In genomic region chr14:32014498-32014897, GRCh38 we compare ENCODE assay signal across 17 cellular contexts.
DNase-seq lines count a peak whose midpoint lies in the region; ATAC-seq and TF ChIP-seq lines count a peak whose summit lies in the region.
"Had no signal": no experiment of that assay in that cellular context is flagged by ENCODE, and none has a peak within 500 bp of the region (broad histone marks: within the 10 kb centered on the region; RNA-seq: fewer than 3 reads in every experiment).

No MANE protein-coding gene starts in this region.

- H3K4me1 ChIP-seq in left ventricle myocardium inferior = peaks cover 63% of the 10 kb centered on the region
- H3K4me1 ChIP-seq in right cardiac atrium (ENCODE audit: control insufficient read depth, insufficient read depth, low read length) = no peaks in the 10 kb centered on the region
- peaks cover 13 to 25% (median 17%) of the 10 kb centered on the region in 4 donors for H3K4me1 ChIP-seq in esophagus muscularis mucosa
- H3K4me1 ChIP-seq in neuronal stem cell (ENCODE audit: control insufficient read depth in 2 of 2, insufficient read depth in 1 of 2, low read depth in 1 of 2, low read length in 2 of 2) = peaks cover 9 to 16% of the 10 kb centered on the region in 2 donors
- no peaks in the 10 kb centered on the region for H3K4me1 ChIP-seq in CD4-positive, alpha-beta memory T cell (ENCODE audit: insufficient read depth, low read length)

- TF ChIP-seq CTCF in left ventricle myocardium inferior (IDR thresholded peaks at IDR 0.05; ENCODE audit: borderline replicate concordance) (no peak), esophagus muscularis mucosa (IDR thresholded peaks at IDR 0.05) (no peak)

- intact Hi-C loops in left ventricle myocardium inferior (cut with micrococcal nuclease) = no loop called here
- intact Hi-C loops in right cardiac atrium (cut with DNase I) = no loop called here
- intact Hi-C loops in esophagus muscularis mucosa (cut with DNase I) = no loop called here
- intact Hi-C loops in CD4-positive, alpha-beta memory T cell (cut with micrococcal nuclease) = no loop called here

- H3K4me3 Mint-ChIP-seq in CD4-positive, alpha-beta memory T cell = no peak overlapping the region
- H3K4me3 Mint-ChIP-seq: CD14-positive monocyte; CD8-positive, alpha-beta T cell; GM23338; HFFc6 had no signal

- in situ Hi-C loops in KBM-7 (cut with MboI; ENCODE audit: low pct_unique_long_range_greater_than_20kb, low sequenced_read_pairs) = no loop called here

- H3K27ac Mint-ChIP-seq in CD4-positive, alpha-beta memory T cell = no peak overlapping the region
- H3K27ac Mint-ChIP-seq: CD8-positive, alpha-beta T cell; GM23338; HFFc6 had no signal

- H3K4me1 Mint-ChIP-seq in CD4-positive, alpha-beta memory T cell = no peaks in the 10 kb centered on the region
- H3K4me1 Mint-ChIP-seq: CD14-positive monocyte had no signal

- H3K36me3 Mint-ChIP-seq in CD4-positive, alpha-beta memory T cell = no peaks in the 10 kb centered on the region
- H3K36me3 Mint-ChIP-seq: CD14-positive monocyte; CD8-positive, alpha-beta T cell had no signal

- H2AK5ac ChIP-seq in neuronal stem cell (ENCODE audit: low read depth, low read length) = no peak overlapping the region

- TF ChIP-seq EP300 in esophagus muscularis mucosa (IDR thresholded peaks at IDR 0.05) = no peak

- 67% methylated on average over 4 of the region's 4 CpGs for WGBS in right cardiac atrium
- WGBS in esophagus muscularis mucosa = 97% methylated on average over 4 of the region's 4 CpGs
- WGBS in neuronal stem cell (ENCODE audit: extremely low coverage in 2 of 2, insufficient read length in 2 of 2, insufficient replicate concordance in 1 of 2), 2 donors = no CpG with 5 or more reads among the region's 4 CpGs

- DNase-seq in left ventricle myocardium inferior (no peak), right cardiac atrium (no peak), esophagus muscularis mucosa (ENCODE audit: extremely low spot score) (peak; percentile 57), neuronal stem cell (ENCODE audit: low spot score) (no peak), KBM-7 (no peak), NCI-H2107 (lab: John Stamatoyannopoulos, UW) (no peak)
- no peak for DNase-seq in CD4-positive, alpha-beta memory T cell
- DNase-seq: 8988T; Calu3; CD8-positive, alpha-beta T cell; DMS79 treated with DMSO at 0.1 percent for 48 hours; GF-D8; HFFc6 had no signal

- H4K91ac ChIP-seq in neuronal stem cell (ENCODE audit: low read depth, low read length, poor library complexity) = no peak overlapping the region

- H2BK15ac ChIP-seq in neuronal stem cell (ENCODE audit: low read length) = no peak overlapping the region

- H3K14ac ChIP-seq in neuronal stem cell (ENCODE audit: low read length) = no peak overlapping the region

- ATAC-seq in right cardiac atrium = no peak
- ATAC-seq: CD8-positive, alpha-beta T cell; GM23338; HCT116 had no signal

- POLR2A ChIA-PET in CD4-positive, alpha-beta memory T cell (lab: Charles Lee; ENCODE audit: partially characterized antibody) = no interaction called here

- H3K36me3 ChIP-seq in left ventricle myocardium inferior = no peaks in the 10 kb centered on the region
- no peaks in the 10 kb centered on the region for H3K36me3 ChIP-seq in esophagus muscularis mucosa
- H3K36me3 ChIP-seq in neuronal stem cell (replicated peaks in 1 of 2; ENCODE audit: control insufficient read depth in 2 of 2, insufficient read depth in 2 of 2, low read length in 2 of 2) = no peaks in the 10 kb centered on the region
- H3K36me3 ChIP-seq in CD4-positive, alpha-beta memory T cell (ENCODE audit: insufficient read depth, low read length) = no peaks in the 10 kb centered on the region
- H3K36me3 ChIP-seq: BLaER1 had no signal

- H2BK12ac ChIP-seq in neuronal stem cell (ENCODE audit: low read length) = no peak overlapping the region

- H3K18ac ChIP-seq in neuronal stem cell (ENCODE audit: low read length) = no peak overlapping the region

- no peak overlapping the region for H3K4me3 ChIP-seq in left ventricle myocardium inferior
- no peak overlapping the region for H3K4me3 ChIP-seq in right cardiac atrium (ENCODE audit: low read length)
- no peak overlapping the region for H3K4me3 ChIP-seq in esophagus muscularis mucosa
- H3K4me3 ChIP-seq in neuronal stem cell (ENCODE audit: low read length in 2 of 2) = no peak overlapping the region
- no peak overlapping the region for H3K4me3 ChIP-seq in CD4-positive, alpha-beta memory T cell (ENCODE audit: low read length in 2 of 2)
- H3K4me3 ChIP-seq: BLaER1, GM23338 had no signal

- no peak overlapping the region for H3K23ac ChIP-seq in neuronal stem cell (ENCODE audit: low read depth, low read length, poor library complexity)

- H3K9me3 Mint-ChIP-seq in CD4-positive, alpha-beta memory T cell = no peaks in the 10 kb centered on the region
- H3K9me3 Mint-ChIP-seq: CD8-positive, alpha-beta T cell; GM23338; HFFc6 had no signal

- H4K8ac ChIP-seq in neuronal stem cell (ENCODE audit: low read depth, low read length) = no peak overlapping the region

- H3K4me2 ChIP-seq in neuronal stem cell (ENCODE audit: insufficient read depth, low read length, poor library complexity, severe bottlenecking) = no peak overlapping the region
- H3K4me2 ChIP-seq: BLaER1, GM23338 had no signal

- H2BK120ac ChIP-seq in neuronal stem cell (ENCODE audit: low read depth, low read length) = no peak overlapping the region

- no peak overlapping the region for H3K4ac ChIP-seq in neuronal stem cell (ENCODE audit: low read length)

- no peak overlapping the region for H2BK5ac ChIP-seq in neuronal stem cell (ENCODE audit: low read length)

- peak overlapping the region; percentile 41 for H2AFZ ChIP-seq in neuronal stem cell (ENCODE audit: low read length)
- H2AFZ ChIP-seq: GM23338 had no signal

- H3K79me1 ChIP-seq in neuronal stem cell (ENCODE audit: low read depth, low read length) = no peaks in the 10 kb centered on the region

- no peaks in the 10 kb centered on the region for H3K9me3 ChIP-seq in left ventricle myocardium inferior (replicated peaks)
- no peaks in the 10 kb centered on the region for H3K9me3 ChIP-seq in right cardiac atrium (ENCODE audit: control insufficient read depth, low read length)
- no peaks in the 10 kb centered on the region for H3K9me3 ChIP-seq in esophagus muscularis mucosa
- no peaks in the 10 kb centered on the region for H3K9me3 ChIP-seq in neuronal stem cell (replicated peaks in 1 of 2; ENCODE audit: control insufficient read depth in 2 of 2, insufficient read depth in 1 of 2, low read depth in 1 of 2, low read length in 2 of 2)
- H3K9me3 ChIP-seq in CD4-positive, alpha-beta memory T cell (ENCODE audit: control insufficient read depth in 1 of 2, low read length in 2 of 2) = no peaks in the 10 kb centered on the region
- H3K9me3 ChIP-seq: BLaER1 had no signal

- H3K27me3 Mint-ChIP-seq in CD4-positive, alpha-beta memory T cell = peaks cover 0 to 6% of the 10 kb centered on the region in 2 donors

- no peaks in the 10 kb centered on the region for H3K27me3 ChIP-seq in left ventricle myocardium inferior (ENCODE audit: low read depth)
- no peaks in the 10 kb centered on the region for H3K27me3 ChIP-seq in right cardiac atrium (ENCODE audit: control insufficient read depth, insufficient read depth)
- no peaks in the 10 kb centered on the region for H3K27me3 ChIP-seq in esophagus muscularis mucosa
- no peaks in the 10 kb centered on the region for H3K27me3 ChIP-seq in neuronal stem cell (ENCODE audit: control insufficient read depth in 3 of 3, insufficient read depth in 3 of 3, low read depth in 1 of 3, low read length in 3 of 3)
- H3K27me3 ChIP-seq in CD4-positive, alpha-beta memory T cell (ENCODE audit: insufficient read depth, low read length) = no peaks in the 10 kb centered on the region
- H3K27me3 ChIP-seq: BLaER1 had no signal

- CTCF ChIA-PET in CD4-positive, alpha-beta memory T cell (lab: Charles Lee; ENCODE audit: partially characterized antibody) = interaction anchor here (0.8 kb wide), 1 partner anchor 10 kb away, joined by 3 read pairs; no protein-coding TSS in a partner anchor

- peak overlapping the region; percentile 10 for H3K27ac ChIP-seq in left ventricle myocardium inferior (replicated peaks)
- H3K27ac ChIP-seq in right cardiac atrium (ENCODE audit: low read length) = no peak overlapping the region
- no peak overlapping the region for H3K27ac ChIP-seq in esophagus muscularis mucosa (replicated peaks in 1 of 4)
- peak overlapping the region; percentile 50 for H3K27ac ChIP-seq in neuronal stem cell (replicated peaks; ENCODE audit: low read length)
- H3K27ac ChIP-seq in CD4-positive, alpha-beta memory T cell (ENCODE audit: low read depth, low read length) = no peak overlapping the region
- H3K27ac ChIP-seq: BLaER1 had no signal

- no peak overlapping the region for H3K9ac ChIP-seq in neuronal stem cell (ENCODE audit: low read depth, low read length, poor library complexity)
- H3K9ac ChIP-seq: BLaER1 had no signal

- TF ChIP-seq POLR2A in esophagus muscularis mucosa (IDR thresholded peaks at IDR 0.05; ENCODE audit: low read depth) = no peak

Comparison
In these comparisons a context has a peak if more than half of its experiments do, and no peak if none do; other contexts are left out.
1. H3K27ac ChIP-seq: peak in left ventricle myocardium inferior (single experiment) and neuronal stem cell (single experiment); none in right cardiac atrium (single experiment), esophagus muscularis mucosa (0 of 4) and CD4-positive, alpha-beta memory T cell (single experiment).